Comparison of ENCODE assay signal across 8 cellular contexts in the genomic region with DNA sequence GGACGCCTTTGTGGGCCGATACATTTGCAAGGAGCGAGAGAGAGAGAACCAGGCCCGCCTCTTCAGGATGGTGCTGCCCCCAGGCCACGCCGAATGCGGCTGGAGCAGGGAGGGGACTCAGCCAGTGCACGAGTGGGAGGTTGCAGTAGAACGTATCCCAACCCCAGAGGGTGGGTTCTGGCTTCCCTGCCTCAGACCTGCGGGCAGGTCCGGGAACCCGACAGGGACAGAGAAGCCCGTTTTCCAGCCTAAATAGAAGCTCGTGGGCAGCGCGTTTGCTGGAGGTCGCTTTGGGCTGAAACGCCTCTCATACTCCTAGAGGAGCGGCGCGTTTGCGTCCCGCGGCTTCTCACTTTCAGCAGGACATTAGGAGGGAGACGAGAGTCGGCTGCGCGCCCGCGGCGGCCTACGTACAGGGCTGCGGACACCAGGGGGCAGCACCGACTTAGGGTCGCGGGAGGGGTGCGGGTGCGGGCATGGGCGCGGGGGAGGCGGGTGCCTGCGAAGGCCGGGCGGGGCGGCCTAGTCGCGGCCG.
DNase-seq lines count a peak whose midpoint lies in the region; ATAC-seq, FAIRE-seq and TF ChIP-seq lines count a peak whose summit lies in the region.

No MANE protein-coding gene starts in this region.

- H3K4me1 Mint-ChIP-seq in central memory CD8-positive, alpha-beta T cell: peaks cover 15% of the 10 kb centered on the region

- TF ChIP-seq CTCF in HFF-Myc (IDR thresholded peaks at IDR 0.05; ENCODE audit: low read depth, low read length, missing control alignments): peak; percentile 52

- H3K4me3 ChIP-seq in HFF-Myc (replicated peaks; ENCODE audit: low read depth, low read length): no peak overlapping the region

- no peaks in the 10 kb centered on the region for H3K9me3 Mint-ChIP-seq in central memory CD8-positive, alpha-beta T cell

- peak; percentile 54 for ATAC-seq in central memory CD8-positive, alpha-beta T cell (replicated peaks; ENCODE audit: extremely low read depth, poor library complexity, severe bottlenecking)
- no peak for ATAC-seq in GM21390 (IDR thresholded peaks at IDR 0.05; ENCODE audit: unreplicated experiment)
- ATAC-seq in HG02610 (IDR thresholded peaks at IDR 0.05; ENCODE audit: unreplicated experiment): no peak

- no peak for DNase-seq in HFF-Myc (ENCODE audit: extremely low read depth, low read depth)
- peak; percentile 36 for DNase-seq in activated CD4-positive, CD25-positive, alpha-beta regulatory T cell treated with anti-CD3 and anti-CD28 coated beads, Interleukin-2, amount 50 U/mL, for 16 hours (ENCODE audit: low read depth, low spot score)
- DNase-seq in central memory CD8-positive, alpha-beta T cell (ENCODE audit: low spot score in 2 of 2): peak; percentile 62 to 73
- peak; percentile 91 for DNase-seq in left kidney (ENCODE audit: low read depth, low spot score)
- peak; percentile 57 to 76 for DNase-seq in stimulated activated CD4-positive, alpha-beta T cell treated with anti-CD3 and anti-CD28 coated beads, Interleukin-2, amount 100 ng/mL, for 48 hours

- peak overlapping the region; percentile 74 for H3K4me3 Mint-ChIP-seq in central memory CD8-positive, alpha-beta T cell

- peaks cover 44% of the 10 kb centered on the region for H3K27me3 Mint-ChIP-seq in central memory CD8-positive, alpha-beta T cell

- H3K27ac Mint-ChIP-seq in central memory CD8-positive, alpha-beta T cell (ENCODE audit: low read depth): no peak overlapping the region

- FAIRE-seq in A204.1 (lab: Jason Lieb, UNC): peak; percentile 89

- peaks cover 9% of the 10 kb centered on the region for H3K36me3 Mint-ChIP-seq in central memory CD8-positive, alpha-beta T cell (ENCODE audit: insufficient read depth)
